ENCODE assay signal across 8 cellular contexts in the genomic region with DNA sequence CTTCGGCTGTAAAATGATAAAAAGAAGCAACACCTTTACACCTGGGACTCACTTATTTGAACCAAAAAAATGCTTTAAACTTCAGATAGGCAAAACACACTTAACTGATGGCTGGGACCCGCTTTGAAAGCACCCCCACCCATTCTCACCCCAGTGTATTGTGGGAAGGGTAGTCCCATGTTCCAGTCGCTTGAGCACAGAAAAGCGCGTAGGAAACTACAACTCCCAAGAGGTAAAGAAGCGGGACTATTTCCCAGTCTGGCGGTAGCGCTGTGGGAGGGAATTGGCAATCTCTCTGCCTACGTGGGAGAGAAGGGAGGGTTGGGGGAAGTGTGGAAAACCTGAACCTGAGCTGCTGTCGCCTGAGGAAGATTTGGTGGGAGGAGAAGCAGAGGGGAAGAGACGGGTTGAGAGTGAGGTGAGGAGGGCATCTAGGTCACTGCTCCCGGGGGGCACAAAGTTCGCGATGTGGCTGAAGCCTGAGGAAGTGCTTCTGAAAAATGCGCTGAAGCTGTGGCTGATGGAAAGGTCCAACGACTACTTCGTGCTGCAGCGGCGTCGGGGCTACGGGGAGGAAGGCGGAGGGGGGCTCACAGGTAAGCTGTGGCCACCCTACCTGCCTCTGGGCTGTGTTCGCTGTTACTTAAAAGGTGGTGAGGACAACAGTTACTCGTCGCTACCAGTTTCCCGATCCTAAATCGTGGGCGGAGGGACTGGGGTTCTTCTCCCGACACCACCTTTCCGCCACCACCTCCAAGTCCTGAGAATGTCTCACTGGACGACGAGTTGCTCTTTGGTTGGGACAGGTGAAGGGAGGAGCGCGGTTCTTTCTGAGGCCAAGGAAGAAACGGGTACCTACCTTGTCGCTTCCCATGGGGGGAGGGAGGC. TPM values are rescaled to one million over a fixed set of nuclear protein-coding genes. Genes with fewer than 3 reads are reported as not detected.
A peak's percentile ranks its signal among the peaks of the same experiment; 100 is the strongest.
DNase-seq lines count a peak whose midpoint lies in the region; ATAC-seq and TF ChIP-seq lines count a peak whose summit lies in the region.

Gene TBC1D8B, plus strand, starts transcription at position 286 of the 888 bp plus-strand sequence. Its CDS starts 181 bp downstream, at position 467.

- H3K4me1 ChIP-seq in Panc1 (ENCODE audit: control insufficient read depth, insufficient read depth, low read length), result no peaks in the 10 kb centered on the region; the same call in 1 of the 2 replicates
- no peaks in the 10 kb centered on the region for H3K4me1 ChIP-seq in right atrium auricular region

- H3K9me3 ChIP-seq in Panc1 (ENCODE audit: control insufficient read depth, insufficient read depth, low read depth, low read length) (no peaks in the 10 kb centered on the region), right atrium auricular region (no peaks in the 10 kb centered on the region)

- intact Hi-C loops in Panc1 (cut with micrococcal nuclease; ENCODE audit: unreplicated experiment) (no loop called here), posterior cingulate gyrus (cut with DNase I) (no loop called here)

- H3K27me3 ChIP-seq in Panc1 (ENCODE audit: control insufficient read depth, insufficient read depth, low read length), result no peaks in the 10 kb centered on the region; the same call in none of the 2 replicates
- no peaks in the 10 kb centered on the region for H3K27me3 ChIP-seq in right atrium auricular region

- H3K27ac ChIP-seq in Panc1 (ENCODE audit: low read length) (peak within 1 kb of the TSS; percentile 78), right atrium auricular region (peak within 1 kb of the TSS; percentile 6 to 62)

- H3K36me3 ChIP-seq in Panc1 (ENCODE audit: control insufficient read depth, insufficient read depth, low read length) (no peaks in the 10 kb centered on the region), right atrium auricular region (no peaks in the 10 kb centered on the region)

- DNase-seq in DMS153 (lab: John Stamatoyannopoulos, UW), result peak; percentile 78
- peak; percentile 63 for DNase-seq in HS-5 (ENCODE audit: low read depth)
- peak; percentile 88 for DNase-seq in Panc1 (ENCODE audit: low read depth, low spot score)
- peak; percentile 92 for DNase-seq in astrocyte of the hippocampus (ENCODE audit: low read depth, low spot score)
- DNase-seq in right atrium auricular region (ENCODE audit: low spot score), result peak; percentile 83
- DNase-seq in posterior cingulate gyrus, result peak; percentile 38 to 94 (median 66)
- no peak for DNase-seq in cerebellar nuclear complex (lab: John Stamatoyannopoulos, UW)

- H3K4me3 ChIP-seq in Panc1 (ENCODE audit: low read depth in 2 of 2, low read length in 2 of 2), result peak within 1 kb of the TSS; percentile 82 to 98
- H3K4me3 ChIP-seq in right atrium auricular region, result peak within 1 kb of the TSS; percentile 44 to 60

- in situ Hi-C loops in Panc1 (cut with HindIII; ENCODE audit: low pct_unique_long_range_greater_than_20kb, low sequenced_read_pairs), result no loop called here

- ATAC-seq in GM21390 (IDR thresholded peaks at IDR 0.05; ENCODE audit: unreplicated experiment) (peak; percentile 98), Panc1 (peak; percentile 100)

- CTCF ChIA-PET in Panc1 (lab: Charles Lee), result no interaction called here

- TF ChIP-seq CTCF in Panc1 (IDR thresholded peaks at IDR 0.05) (no peak), right atrium auricular region (IDR thresholded peaks at IDR 0.05) (no peak)

- POLR2A ChIA-PET in Panc1 (lab: Charles Lee), result no interaction called here

- TSS peak; percentile 73 for BruUV-seq in Panc1 (replicated peaks; lab: Mats Ljungman, UMichigan)

RNA-seq across cellular contexts. Expression of gene TBC1D8B, which starts in this region (rescaled TPM):
- total RNA-seq in Panc1 (2021; ENCODE audit: unreplicated experiment), result 8.9 TPM
- polyA plus RNA-seq in Panc1 (2012; ENCODE audit: insufficient read length), result 6.2 TPM
- total RNA-seq in right atrium auricular region, result 1 to 10 TPM; 3.6 to 4.6 TPM

Comparison
In these comparisons a context has a peak if more than half of its experiments do, and no peak if none do; other contexts are left out.
1. DNase-seq: peak in DMS153 (single experiment), HS-5 (single experiment), Panc1 (single experiment), astrocyte of the hippocampus (single experiment), right atrium auricular region (single experiment) and posterior cingulate gyrus (10 of 10); none in cerebellar nuclear complex (0 of 2).